In genomic region chr16:19874026-19874425, GRCh38 we compare ENCODE assay signal across 21 cellular contexts. TPM values are rescaled to one million over a fixed set of nuclear protein-coding genes. Genes with fewer than 3 reads are reported as not detected.
DNase-seq lines count a peak whose midpoint lies in the region; ATAC-seq, FAIRE-seq and TF ChIP-seq lines count a peak whose summit lies in the region.
"Had no signal": no experiment of that assay in that cellular context is flagged by ENCODE, and none has a peak within 500 bp of the region (broad histone marks: within the 10 kb centered on the region; RNA-seq: fewer than 3 reads in every experiment).

No MANE protein-coding gene starts in this region.

- H3K4ac ChIP-seq in H1 (replicated peaks; ENCODE audit: insufficient read length, low read depth, low read length): no peak overlapping the region

- H3K79me2 ChIP-seq in H1 (ENCODE audit: control insufficient read depth in 1 of 2, insufficient read depth in 2 of 2, low read length in 2 of 2): peaks cover 23 to 98% of the 10 kb centered on the region in 2 experiments
- H3K79me2 ChIP-seq in PC-9 (ENCODE audit: low read depth): no peaks in the 10 kb centered on the region

- DNase-seq in Panc1 (ENCODE audit: low read depth, low spot score) (no peak), H1 (ENCODE audit: low read depth in 1 of 2, low spot score in 2 of 2) (no peak), nephron progenitor cell (no peak), T-cell (no peak), PC-9 (no peak)
- no peak for DNase-seq in stimulated activated naive B cell treated with anti-CD40 and anti-IgM and Interleukin-4, amounts not matched to agents 10 μg/mL and 1 μg/mL and 100 μg/mL, for 72 hours
- no peak for DNase-seq in naive thymus-derived CD4-positive, alpha-beta T cell
- DNase-seq: activated CD4-positive, alpha-beta T cell treated with anti-CD3 and anti-CD28 coated beads for 4 hours; activated CD8-positive, alpha-beta memory T cell treated with anti-CD3 and anti-CD28 coated beads, Interleukin-2, amount 10 ng/mL, durations not matched to agents 7 days and 5 days; DMS79; immature natural killer cell; NCI-H1930; NCI-H226; transverse colon had no signal

- no peak overlapping the region for H4K8ac ChIP-seq in H1 (ENCODE audit: extremely low read depth, insufficient read depth, low read length)

- H3K4me3 ChIP-seq in Panc1 (ENCODE audit: low read depth in 2 of 2, low read length in 2 of 2): no peak overlapping the region
- no peak overlapping the region for H3K4me3 ChIP-seq in H1 (ENCODE audit: extremely low read depth in 1 of 4, insufficient read depth in 2 of 4, low read depth in 3 of 4, low read length in 4 of 4)
- no peak overlapping the region for H3K4me3 ChIP-seq in naive thymus-derived CD4-positive, alpha-beta T cell (ENCODE audit: low read length)
- no peak overlapping the region for H3K4me3 ChIP-seq in PC-9
- H3K4me3 ChIP-seq: transverse colon had no signal

- H3K14ac ChIP-seq in H1 (ENCODE audit: insufficient read length): no peak overlapping the region

- H2AFZ ChIP-seq in H1 (ENCODE audit: low read length): no peak overlapping the region
- H2AFZ ChIP-seq in PC-9: no peak overlapping the region

- in situ Hi-C loops in Panc1 (cut with HindIII; ENCODE audit: low pct_unique_long_range_greater_than_20kb, low sequenced_read_pairs): no loop called here

- H3K4me1 Mint-ChIP-seq in nephron progenitor cell (peaks cover 25% of the 10 kb centered on the region), T-cell (peaks cover 0 to 14% (median 2%) of the 10 kb centered on the region in 3 donors)
- H3K4me1 Mint-ChIP-seq in stimulated activated naive B cell treated with anti-CD40 and anti-IgM and Interleukin-4, amounts not matched to agents 10 μg/mL and 1 μg/mL and 100 μg/mL, for 72 hours: peaks cover 4 to 9% of the 10 kb centered on the region in 2 donors
- H3K4me1 Mint-ChIP-seq in naive thymus-derived CD4-positive, alpha-beta T cell: peaks cover 0 to 11% (median 4%) of the 10 kb centered on the region in 7 donors
- H3K4me1 Mint-ChIP-seq: activated CD8-positive, alpha-beta memory T cell treated with anti-CD3 and anti-CD28 coated beads, Interleukin-2, amount 10 ng/mL, durations not matched to agents 7 days and 5 days; immature natural killer cell had no signal

- ATAC-seq in Panc1: 0 out of 2 replicates have a peak, but pooled peaks have one; percentile 21
- ATAC-seq in stimulated activated naive B cell treated with anti-CD40 and anti-IgM and Interleukin-4, amounts not matched to agents 10 μg/mL and 1 μg/mL and 100 μg/mL, for 72 hours (replicated peaks): peak; percentile 14 to 16
- ATAC-seq in naive thymus-derived CD4-positive, alpha-beta T cell: no peak
- ATAC-seq in T-cell (replicated peaks in 1 of 4): no peak
- no peak for ATAC-seq in HG02885 (IDR thresholded peaks at IDR 0.05; ENCODE audit: poor library complexity, unreplicated experiment)
- ATAC-seq: activated CD8-positive, alpha-beta memory T cell treated with anti-CD3 and anti-CD28 coated beads, Interleukin-2, amount 10 ng/mL, durations not matched to agents 7 days and 5 days; activated naive CD4-positive, alpha-beta T cell treated with anti-CD3 and anti-CD28 coated beads, Interleukin-2, amount 50 U/mL, for 72 hours; HCT116; stimulated activated memory B cell treated with anti-CD40 and anti-IgM and Interleukin-4, amounts not matched to agents 10 μg/mL and 1 μg/mL and 100 μg/mL, for 72 hours had no signal

- no peak overlapping the region for H3K4me2 ChIP-seq in H1 (ENCODE audit: insufficient read depth in 1 of 2, low read depth in 2 of 2, low read length in 2 of 2)
- H3K4me2 ChIP-seq in PC-9: no peak overlapping the region

- intact Hi-C loops in Panc1 (cut with micrococcal nuclease; ENCODE audit: unreplicated experiment): no loop called here
- intact Hi-C loops in naive thymus-derived CD4-positive, alpha-beta T cell (cut with micrococcal nuclease): no loop called here
- intact Hi-C loops in PC-9 (cut with micrococcal nuclease; ENCODE audit: unreplicated experiment): no loop called here

- no peaks in the 10 kb centered on the region for H3K4me1 ChIP-seq in Panc1 (ENCODE audit: control insufficient read depth, insufficient read depth, low read length)
- peaks cover 4 to 21% (median 12%) of the 10 kb centered on the region in 4 experiments for H3K4me1 ChIP-seq in H1 (replicated peaks in 1 of 4; ENCODE audit: control insufficient read depth in 3 of 4, insufficient read depth in 4 of 4, low read length in 3 of 4)
- H3K4me1 ChIP-seq in naive thymus-derived CD4-positive, alpha-beta T cell (ENCODE audit: control insufficient read depth in 2 of 2, insufficient read depth in 2 of 2, low read length in 2 of 2): no peaks in the 10 kb centered on the region
- H3K4me1 ChIP-seq in PC-9 (replicated peaks; ENCODE audit: insufficient read depth): no peaks in the 10 kb centered on the region
- H3K4me1 ChIP-seq: transverse colon had no signal

- no peak for TF ChIP-seq RAD21 in H1 (IDR thresholded peaks at IDR 0.05 in 1 of 2, conservative IDR thresholded peaks at IDR 0.05 in 1 of 2; ENCODE audit: low read depth in 2 of 2, low read length in 2 of 2)

- H4K91ac ChIP-seq in H1 (replicated peaks; ENCODE audit: insufficient read length, low read length): no peak overlapping the region

- TF ChIP-seq CTCF in Panc1 (IDR thresholded peaks at IDR 0.05) (no peak), H1 (IDR thresholded peaks at IDR 0.05; ENCODE audit: control extremely low read depth in 1 of 3, insufficient read depth in 1 of 3, low read depth in 1 of 3, low read length in 3 of 3) (no peak), nephron progenitor cell (IDR thresholded peaks at IDR 0.05) (no peak), PC-9 (conservative IDR thresholded peaks at IDR 0.05) (no peak)

- H3K27me3 ChIP-seq in Panc1 (ENCODE audit: control insufficient read depth, insufficient read depth, low read length): no peaks in the 10 kb centered on the region
- no peaks in the 10 kb centered on the region for H3K27me3 ChIP-seq in H1 (replicated peaks in 1 of 4; ENCODE audit: control insufficient read depth in 3 of 4, extremely low read depth in 1 of 4, insufficient read depth in 3 of 4, low read length in 3 of 4)
- H3K27me3 ChIP-seq in naive thymus-derived CD4-positive, alpha-beta T cell (ENCODE audit: control insufficient read depth in 2 of 2, insufficient read depth in 2 of 2, low read length in 2 of 2): no peaks in the 10 kb centered on the region
- H3K27me3 ChIP-seq in PC-9 (ENCODE audit: insufficient read depth, low read depth): no peaks in the 10 kb centered on the region
- H3K27me3 ChIP-seq: transverse colon had no signal

- H3K27ac Mint-ChIP-seq in nephron progenitor cell (peak overlapping the region; percentile 46), T-cell (no peak overlapping the region)
- H3K27ac Mint-ChIP-seq in stimulated activated naive B cell treated with anti-CD40 and anti-IgM and Interleukin-4, amounts not matched to agents 10 μg/mL and 1 μg/mL and 100 μg/mL, for 72 hours: no peak overlapping the region
- H3K27ac Mint-ChIP-seq in naive thymus-derived CD4-positive, alpha-beta T cell: peak overlapping the region in 4 of 9 donors; percentile 7 to 76 (median 24)
- H3K27ac Mint-ChIP-seq: activated CD8-positive, alpha-beta memory T cell treated with anti-CD3 and anti-CD28 coated beads, Interleukin-2, amount 10 ng/mL, durations not matched to agents 7 days and 5 days; activated T-helper 1 cell treated with anti-CD3 and anti-CD28 coated beads, Interleukin-12 subunit alpha, Interleukin-12 subunit beta, Interleukin-2, Interleukin-4 antibody, amounts not matched to agents 30 ng/mL and 10 ng/mL and 1 ng/mL, durations not matched to agents 14 hours and 24 hours and 36 hours; immature natural killer cell; stimulated activated memory B cell treated with anti-CD40 and anti-IgM and Interleukin-4, amounts not matched to agents 10 μg/mL and 1 μg/mL and 100 μg/mL, for 72 hours had no signal

- H4K20me1 ChIP-seq in H1 (replicated peaks in 1 of 2; ENCODE audit: control insufficient read depth in 1 of 2, insufficient read depth in 2 of 2, low read length in 2 of 2) (peaks cover 19 to 36% of the 10 kb centered on the region in 2 experiments), PC-9 (ENCODE audit: insufficient read depth) (no peaks in the 10 kb centered on the region)

- H3K36me3 Mint-ChIP-seq in nephron progenitor cell (ENCODE audit: low read depth): peaks cover 49% of the 10 kb centered on the region
- no peaks in the 10 kb centered on the region for H3K36me3 Mint-ChIP-seq in stimulated activated naive B cell treated with anti-CD40 and anti-IgM and Interleukin-4, amounts not matched to agents 10 μg/mL and 1 μg/mL and 100 μg/mL, for 72 hours
- H3K36me3 Mint-ChIP-seq in naive thymus-derived CD4-positive, alpha-beta T cell: peaks cover 0 to 24% (median 15%) of the 10 kb centered on the region in 5 donors
- H3K36me3 Mint-ChIP-seq in T-cell: peaks cover 7% of the 10 kb centered on the region
- H3K36me3 Mint-ChIP-seq: activated CD8-positive, alpha-beta memory T cell treated with anti-CD3 and anti-CD28 coated beads, Interleukin-2, amount 10 ng/mL, durations not matched to agents 7 days and 5 days; immature natural killer cell; stimulated activated memory B cell treated with anti-CD40 and anti-IgM and Interleukin-4, amounts not matched to agents 10 μg/mL and 1 μg/mL and 100 μg/mL, for 72 hours had no signal

- no peak overlapping the region for H3K18ac ChIP-seq in H1 (ENCODE audit: extremely low read depth, low read length)

- no peak overlapping the region for H2BK120ac ChIP-seq in H1 (replicated peaks; ENCODE audit: low read depth, low read length)

- peak overlapping the region; percentile 49; the same call in 1 of the 2 replicates for H2BK5ac ChIP-seq in H1 (ENCODE audit: low read depth, low read length)

- H3K9me3 Mint-ChIP-seq in nephron progenitor cell: no peaks in the 10 kb centered on the region
- H3K9me3 Mint-ChIP-seq in stimulated activated naive B cell treated with anti-CD40 and anti-IgM and Interleukin-4, amounts not matched to agents 10 μg/mL and 1 μg/mL and 100 μg/mL, for 72 hours: no peaks in the 10 kb centered on the region
- peaks cover 0 to 1% (median 0%) of the 10 kb centered on the region in 11 donors for H3K9me3 Mint-ChIP-seq in naive thymus-derived CD4-positive, alpha-beta T cell
- H3K9me3 Mint-ChIP-seq in T-cell: no peaks in the 10 kb centered on the region
- H3K9me3 Mint-ChIP-seq: activated naive CD4-positive, alpha-beta T cell treated with anti-CD3 and anti-CD28 coated beads, Interleukin-2, amount 50 U/mL, for 72 hours; activated T-helper 1 cell treated with anti-CD3 and anti-CD28 coated beads, Interleukin-12 subunit alpha, Interleukin-12 subunit beta, Interleukin-2, Interleukin-4 antibody, amounts not matched to agents 30 ng/mL and 10 ng/mL and 1 ng/mL, durations not matched to agents 14 hours and 24 hours and 36 hours; immature natural killer cell; stimulated activated memory B cell treated with anti-CD40 and anti-IgM and Interleukin-4, amounts not matched to agents 10 μg/mL and 1 μg/mL and 100 μg/mL, for 72 hours had no signal

- H3K23me2 ChIP-seq in H1 (ENCODE audit: low read depth, low read length): no peaks in the 10 kb centered on the region

- no peak overlapping the region for H2AK5ac ChIP-seq in H1 (ENCODE audit: low read depth, low read length)

- H3K27me3 Mint-ChIP-seq in nephron progenitor cell (ENCODE audit: low read depth, poor library complexity) (peaks cover 6% of the 10 kb centered on the region), T-cell (no peaks in the 10 kb centered on the region)
- peaks cover 17 to 24% of the 10 kb centered on the region in 2 donors for H3K27me3 Mint-ChIP-seq in stimulated activated naive B cell treated with anti-CD40 and anti-IgM and Interleukin-4, amounts not matched to agents 10 μg/mL and 1 μg/mL and 100 μg/mL, for 72 hours
- peaks cover 0 to 4% (median 0%) of the 10 kb centered on the region in 5 donors for H3K27me3 Mint-ChIP-seq in naive thymus-derived CD4-positive, alpha-beta T cell

- H3K23ac ChIP-seq in H1 (ENCODE audit: insufficient read length): no peak overlapping the region

- no peak overlapping the region for H4K5ac ChIP-seq in H1 (ENCODE audit: insufficient read length, low read depth, low read length)

- H3K27ac ChIP-seq in Panc1 (ENCODE audit: low read length) (no peak overlapping the region), H1 (ENCODE audit: low read depth, low read length) (peak overlapping the region; percentile 41; the same call in 1 of the 2 replicates), PC-9 (no peak overlapping the region)
- H3K27ac ChIP-seq in naive thymus-derived CD4-positive, alpha-beta T cell (ENCODE audit: low read depth, low read length): no peak overlapping the region
- H3K27ac ChIP-seq: transverse colon had no signal

- BruUV-seq in Panc1 (replicated peaks; lab: Mats Ljungman, UMichigan): no TSS peak
- BruUV-seq in PC-9 (replicated peaks; lab: Mats Ljungman, UMichigan): no TSS peak

- no peaks in the 10 kb centered on the region for H3F3A ChIP-seq in PC-9 (ENCODE audit: insufficient read depth, low read depth)

- WGBS in H1 (ENCODE audit: extremely low coverage in 1 of 2, insufficient coverage in 1 of 2, insufficient read length in 1 of 2, insufficient replicate concordance in 2 of 2, low coverage in 1 of 2, low lambda C conversion rate in 2 of 2, missing lambda C conversion rate in 1 of 2), 2 experiments: 95% methylated on average over 8 of the region's 8 CpGs; no CpG with 5 or more reads in 1 of the 2 experiments

- peaks cover 37% of the 10 kb centered on the region for H3K79me1 ChIP-seq in H1 (ENCODE audit: low read depth, low read length)

- H3K4me3 Mint-ChIP-seq in nephron progenitor cell (no peak overlapping the region), T-cell (no peak overlapping the region)
- H3K4me3 Mint-ChIP-seq in stimulated activated naive B cell treated with anti-CD40 and anti-IgM and Interleukin-4, amounts not matched to agents 10 μg/mL and 1 μg/mL and 100 μg/mL, for 72 hours: no peak overlapping the region
- H3K4me3 Mint-ChIP-seq in naive thymus-derived CD4-positive, alpha-beta T cell: no peak overlapping the region
- H3K4me3 Mint-ChIP-seq: activated CD8-positive, alpha-beta memory T cell treated with anti-CD3 and anti-CD28 coated beads, Interleukin-2, amount 10 ng/mL, durations not matched to agents 7 days and 5 days; activated T-helper 1 cell treated with anti-CD3 and anti-CD28 coated beads, Interleukin-12 subunit alpha, Interleukin-12 subunit beta, Interleukin-2, Interleukin-4 antibody, amounts not matched to agents 30 ng/mL and 10 ng/mL and 1 ng/mL, durations not matched to agents 14 hours and 24 hours and 36 hours; immature natural killer cell; stimulated activated memory B cell treated with anti-CD40 and anti-IgM and Interleukin-4, amounts not matched to agents 10 μg/mL and 1 μg/mL and 100 μg/mL, for 72 hours had no signal

- FAIRE-seq in H1 (lab: Jason Lieb, UNC): no peak
- FAIRE-seq: GM12892, HTR-8/SVneo had no signal

- H3K9me3 ChIP-seq in Panc1 (ENCODE audit: control insufficient read depth, insufficient read depth, low read depth, low read length) (no peaks in the 10 kb centered on the region), H1 (ENCODE audit: insufficient read depth in 2 of 2, low read depth in 1 of 2, low read length in 1 of 2) (no peaks in the 10 kb centered on the region; a peak in 1 of 4 replicates), PC-9 (ENCODE audit: insufficient read depth, low read depth) (no peaks in the 10 kb centered on the region)
- no peaks in the 10 kb centered on the region for H3K9me3 ChIP-seq in naive thymus-derived CD4-positive, alpha-beta T cell (ENCODE audit: control insufficient read depth in 2 of 3, low read length in 3 of 3)
- H3K9me3 ChIP-seq: transverse colon had no signal

- H3K36me3 ChIP-seq in Panc1 (ENCODE audit: control insufficient read depth, insufficient read depth, low read length) (no peaks in the 10 kb centered on the region), H1 (ENCODE audit: control insufficient read depth in 2 of 4, insufficient read depth in 4 of 4, low read length in 3 of 4) (peaks cover 12 to 49% (median 25%) of the 10 kb centered on the region in 4 experiments), PC-9 (ENCODE audit: low read depth) (no peaks in the 10 kb centered on the region)
- H3K36me3 ChIP-seq in naive thymus-derived CD4-positive, alpha-beta T cell (ENCODE audit: control insufficient read depth in 2 of 3, insufficient read depth in 3 of 3, low read length in 3 of 3): peaks cover 0 to 9% (median 0%) of the 10 kb centered on the region in 3 experiments
- H3K36me3 ChIP-seq: transverse colon had no signal

- CTCF ChIA-PET in Panc1 (lab: Charles Lee) (interaction anchor here (0.7 kb wide), 1 partner anchor 761 kb away, joined by 6 read pairs; no protein-coding TSS in a partner anchor), H1 (lab: Charles Lee; ENCODE audit: partially characterized antibody) (interaction anchor here (0.6 to 2.1 kb wide), 5 partner anchors 11 to 314 kb away, joined by 3 to 9 read pairs (median 4); partner anchors contain the start of gene GPRC5B), T-cell (lab: Charles Lee) (no interaction called here), PC-9 (lab: Charles Lee) (interaction anchor here (0.6 kb wide), 1 partner anchor 12 kb away, joined by 3 read pairs; no protein-coding TSS in a partner anchor)
- CTCF ChIA-PET in naive thymus-derived CD4-positive, alpha-beta T cell (lab: Charles Lee): no interaction called here

- no peak overlapping the region for H2BK12ac ChIP-seq in H1 (ENCODE audit: low read depth, low read length)

- POLR2A ChIA-PET in Panc1 (lab: Charles Lee): interaction anchor here (0.6 kb wide), 2 partner anchors 206 to 933 kb away, joined by 3 to 5 read pairs; no protein-coding TSS in a partner anchor
- POLR2A ChIA-PET in H1 (lab: Charles Lee; ENCODE audit: partially characterized antibody): interaction anchor here (11.4 kb wide), 1 partner anchor 14 kb away, joined by 114 read pairs; no protein-coding TSS in a partner anchor
- POLR2A ChIA-PET in naive thymus-derived CD4-positive, alpha-beta T cell (lab: Charles Lee): no interaction called here
- POLR2A ChIA-PET in T-cell (lab: Charles Lee): no interaction called here
- POLR2A ChIA-PET in PC-9 (lab: Charles Lee; ENCODE audit: unreplicated experiment): no interaction called here

- no peak for TF ChIP-seq POLR2A in H1 (IDR thresholded peaks at IDR 0.05; ENCODE audit: control extremely low read depth in 1 of 2, low read depth in 2 of 2, low read length in 2 of 2)

- H2BK20ac ChIP-seq in H1 (ENCODE audit: low read length): no peak overlapping the region

- H3K56ac ChIP-seq in H1 (replicated peaks; ENCODE audit: insufficient read length, low read depth, low read length): no peak overlapping the region

- H2BK15ac ChIP-seq in H1 (ENCODE audit: low read length): peak overlapping the region; percentile 9; the same call in 1 of the 2 replicates

- 0 out of 7 replicates have a peak overlapping the region, but pooled peaks of 1 of the 4 experiments have one; percentile 4 for H3K9ac ChIP-seq in H1 (replicated peaks in 1 of 4; ENCODE audit: extremely low read depth in 1 of 4, low read depth in 3 of 4, low read length in 3 of 4)

- no peak for TF ChIP-seq EP300 in H1 (IDR thresholded peaks at IDR 0.05; ENCODE audit: borderline replicate concordance in 1 of 2, low read depth in 2 of 2, low read length in 2 of 2)

- no peaks in the 10 kb centered on the region for H3K9me2 ChIP-seq in PC-9 (ENCODE audit: insufficient read depth)

RNA-seq across cellular contexts. Expression of gene GPRC5B, which starts 10.6 kb away (rescaled TPM):
- total RNA-seq in Panc1 (2021; ENCODE audit: unreplicated experiment) (10.4 TPM), T-cell (1 to 10 TPM; 1.2 to 4.4 (median 1.4) TPM), PC-9 (2021) (62.0 and 70.2 TPM in 2 replicates)
- 12.7 TPM for polyA plus RNA-seq in Panc1 (2012; ENCODE audit: insufficient read length)
- 106 and 109 TPM in 2 replicates for total RNA-seq in H1 (2021; fragmentation: NEBNext Ultra II Directional; extraction: Animal tissue kit (Norgen Biotek cat#: 25700))
- polyA plus RNA-seq in H1 (2011; rRNA removed): 160 and 196 TPM in 2 replicates
- polyA plus RNA-seq in H1 (2011; cell fraction: cytosol; rRNA removed): 130 TPM
- 137 TPM for polyA plus RNA-seq in H1 (2011; cell fraction: nucleus; rRNA removed)
- polyA plus RNA-seq in H1 (2012, experiment 1 of 2): 86.5 to 102 TPM (median 91.9 TPM) in 4 replicates
- 82.1 TPM for polyA plus RNA-seq in H1 (2012, experiment 2 of 2)
- polyA plus RNA-seq in H1 (2013, experiment 1 of 2): 171 TPM
- polyA plus RNA-seq in H1 (2013, experiment 2 of 2): 188 TPM
- 99.0 and 101 TPM in 2 replicates for polyA minus RNA-seq in H1 (2011; rRNA and poly(A)+ RNA removed)
- 96.7 TPM for polyA minus RNA-seq in H1 (2011; cell fraction: cytosol; rRNA and poly(A)+ RNA removed)
- polyA minus RNA-seq in H1 (2011; cell fraction: nucleus; rRNA and poly(A)+ RNA removed): 80.6 TPM
- 1 to 10 TPM in 2 of 5 experiments, under 1 TPM in 3; 0.15 to 5.8 (median 0.40) TPM for total RNA-seq in naive thymus-derived CD4-positive, alpha-beta T cell
- 1 to 10 TPM; 5.4 to 9.8 TPM for polyA plus RNA-seq in naive thymus-derived CD4-positive, alpha-beta T cell
- total RNA-seq: activated CD8-positive, alpha-beta memory T cell treated with anti-CD3 and anti-CD28 coated beads, Interleukin-2, amount 10 ng/mL, durations not matched to agents 7 days and 5 days; activated T-helper 1 cell treated with anti-CD3 and anti-CD28 coated beads, Interleukin-12 subunit alpha, Interleukin-12 subunit beta, Interleukin-2, Interleukin-4 antibody, amounts not matched to agents 30 ng/mL and 10 ng/mL and 1 ng/mL, durations not matched to agents 14 hours and 24 hours and 36 hours had no signal
- polyA plus RNA-seq: immature natural killer cell had no signal

Comparison
In these comparisons a context has a peak if more than half of its experiments do, and no peak if none do; other contexts are left out.
1. ATAC-seq: peak in Panc1 (single experiment) and stimulated activated naive B cell treated with anti-CD40 and anti-IgM and Interleukin-4, amounts not matched to agents 10 μg/mL and 1 μg/mL and 100 μg/mL, for 72 hours (2 of 2); none in naive thymus-derived CD4-positive, alpha-beta T cell (single experiment), T-cell (0 of 4) and HG02885 (single experiment).
2. CTCF ChIA-PET loops: an anchor here in Panc1 (0.7 kb wide), H1 (0.6 to 2.1 kb wide) and PC-9 (0.6 kb wide); none called in naive thymus-derived CD4-positive, alpha-beta T cell and T-cell.
3. POLR2A ChIA-PET loops: an anchor here in Panc1 (0.6 kb wide) and H1 (11.4 kb wide); none called in naive thymus-derived CD4-positive, alpha-beta T cell, T-cell and PC-9.